Comparison of ENCODE assay signal across 8 cellular contexts in the genomic region with DNA sequence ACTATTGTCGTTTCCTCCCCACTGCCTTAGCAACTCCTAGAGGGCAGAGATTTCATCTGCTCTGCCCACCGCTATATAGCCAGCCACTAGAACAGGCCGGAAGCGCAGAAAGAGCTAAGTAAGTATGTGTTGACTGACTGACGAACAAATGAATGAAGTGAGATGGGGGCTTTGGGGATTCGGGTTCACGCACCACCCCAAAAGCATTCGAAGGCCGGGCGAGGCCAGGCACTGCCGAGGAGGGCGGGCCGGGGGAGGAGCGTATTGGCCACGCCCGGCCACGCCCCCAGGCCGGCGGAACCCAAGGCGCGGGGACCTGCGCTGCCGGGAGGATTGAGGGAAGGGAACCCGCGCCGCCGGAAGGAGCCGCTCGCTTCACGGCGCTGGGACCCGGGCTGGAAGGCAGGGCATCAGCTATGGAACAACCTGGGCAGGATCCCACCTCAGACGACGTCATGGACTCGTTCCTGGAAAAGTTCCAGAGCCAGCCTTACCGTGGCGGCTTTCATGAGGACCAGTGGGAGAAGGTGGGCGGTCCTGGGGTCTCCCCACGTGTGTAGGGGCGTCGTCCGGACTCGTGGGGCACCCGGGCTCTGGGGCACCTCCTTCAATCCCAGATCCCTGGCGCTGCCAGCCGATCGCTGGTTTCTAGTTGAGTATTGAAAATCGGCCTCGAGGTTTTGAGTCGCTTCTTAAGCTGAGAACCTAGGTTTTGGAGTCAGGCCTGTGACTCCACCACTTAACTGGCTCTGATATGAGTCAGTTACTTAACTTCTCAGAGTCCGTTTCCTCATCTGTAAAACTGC. TPM values are rescaled to one million over a fixed set of nuclear protein-coding genes. Genes with fewer than 3 reads are reported as not detected.
DNase-seq lines count a peak whose midpoint lies in the region; ATAC-seq and TF ChIP-seq lines count a peak whose summit lies in the region.

A gene with protein sequence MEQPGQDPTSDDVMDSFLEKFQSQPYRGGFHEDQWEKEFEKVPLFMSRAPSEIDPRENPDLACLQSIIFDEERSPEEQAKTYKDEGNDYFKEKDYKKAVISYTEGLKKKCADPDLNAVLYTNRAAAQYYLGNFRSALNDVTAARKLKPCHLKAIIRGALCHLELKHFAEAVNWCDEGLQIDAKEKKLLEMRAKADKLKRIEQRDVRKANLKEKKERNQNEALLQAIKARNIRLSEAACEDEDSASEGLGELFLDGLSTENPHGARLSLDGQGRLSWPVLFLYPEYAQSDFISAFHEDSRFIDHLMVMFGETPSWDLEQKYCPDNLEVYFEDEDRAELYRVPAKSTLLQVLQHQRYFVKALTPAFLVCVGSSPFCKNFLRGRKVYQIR (plus strand): TSS at position 369 of the 806 bp plus-strand sequence. CDS start 48 bp downstream, at position 417.

- 2% methylated on average over 51 of the region's 51 CpGs for WGBS in liver

- H3K36me3 ChIP-seq in BLaER1 (peaks cover 33% of the 10 kb centered on the region), liver (ENCODE audit: control insufficient read depth in 4 of 4, insufficient read depth in 3 of 4, low read depth in 1 of 4, low read length in 3 of 4) (peaks cover 0 to 21% (median under 1%) of the 10 kb centered on the region in 4 donors)

- peak; percentile 84 for ATAC-seq in HG03457 (IDR thresholded peaks at IDR 0.05; ENCODE audit: unreplicated experiment)

- H3K4me3 ChIP-seq in BLaER1 (peak within 1 kb of the TSS; percentile 83), liver (ENCODE audit: low read depth in 1 of 3, low read length in 3 of 3) (peak within 1 kb of the TSS; percentile 67 to 97 (median 91))

- H3K27me3 ChIP-seq in BLaER1 (no peaks in the 10 kb centered on the region), liver (ENCODE audit: control insufficient read depth in 4 of 4, insufficient read depth in 4 of 4, low read length in 3 of 4) (no peaks in the 10 kb centered on the region)

- H3K27ac ChIP-seq in BLaER1 (peak within 1 kb of the TSS; percentile 82), liver (ENCODE audit: low read depth in 1 of 2, low read length in 2 of 2) (peak within 1 kb of the TSS; percentile 58 to 72)

- peaks cover 5% of the 10 kb centered on the region; the same call in 1 of the 2 replicates for H4K20me1 ChIP-seq in BLaER1

- no peak for TF ChIP-seq CTCF in liver (IDR thresholded peaks at IDR 0.05; ENCODE audit: low read depth, low read length, missing input control)

- H3K9ac ChIP-seq in BLaER1 (peak within 1 kb of the TSS; percentile 85), liver (ENCODE audit: low read depth in 1 of 2, low read length in 2 of 2) (peak within 1 kb of the TSS; percentile 66 to 84)

- peak; percentile 83 for DNase-seq in GM19240 (ENCODE audit: insufficient read length, low spot score)
- peak; percentile 30 for DNase-seq in NCI-H526 treated with DMSO at 0.1 percent for 48 hours (lab: John Stamatoyannopoulos, UW)
- peak; percentile 71 to 77 for DNase-seq in activated CD4-positive, alpha-beta T cell treated with anti-CD3 and anti-CD28 coated beads, Interleukin-2, amount 50 U/mL, for 4 hours
- DNase-seq in dermis microvascular lymphatic vessel endothelial cell (ENCODE audit: low read depth in 2 of 2), result peak; percentile 40 to 80
- peak; percentile 84 for DNase-seq in stimulated activated CD4-positive, alpha-beta T cell treated with anti-CD3 and anti-CD28 coated beads, Interleukin-4, amount 100 ng/mL, for 1 hour

- peaks cover 16% of the 10 kb centered on the region for H3K4me1 ChIP-seq in BLaER1
- peaks cover 0 to 17% (median 12%) of the 10 kb centered on the region in 4 donors for H3K4me1 ChIP-seq in liver (ENCODE audit: control insufficient read depth in 4 of 4, insufficient read depth in 4 of 4, low read length in 3 of 4)

- no peaks in the 10 kb centered on the region for H3K9me3 ChIP-seq in BLaER1
- no peaks in the 10 kb centered on the region for H3K9me3 ChIP-seq in liver (ENCODE audit: control insufficient read depth in 4 of 4, low read length in 3 of 4)

- H3K4me2 ChIP-seq in BLaER1, result peak within 1 kb of the TSS; percentile 84

- TF ChIP-seq RAD21 in liver (IDR thresholded peaks at IDR 0.05), result peak; percentile 43 to 57

TF ChIP-seq in liver, 16 proteins besides CTCF, POLR2A, EP300 and RAD21:
- TF ChIP-seq GABPA (IDR thresholded peaks at IDR 0.05 in 1 of 2, conservative IDR thresholded peaks at IDR 0.05 in 1 of 2) (peak; percentile 84 to 94), HNF4A (conservative IDR thresholded peaks at IDR 0.05) (no peak), SP1 (IDR thresholded peaks at IDR 0.05) (peak; percentile 75), FOXA1 (IDR thresholded peaks at IDR 0.05) (no peak)
- TF ChIP-seq, protein P1, sequence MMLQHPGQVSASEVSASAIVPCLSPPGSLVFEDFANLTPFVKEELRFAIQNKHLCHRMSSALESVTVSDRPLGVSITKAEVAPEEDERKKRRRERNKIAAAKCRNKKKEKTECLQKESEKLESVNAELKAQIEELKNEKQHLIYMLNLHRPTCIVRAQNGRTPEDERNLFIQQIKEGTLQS (IDR thresholded peaks at IDR 0.05), result no peak
- TF ChIP-seq, protein P2, sequence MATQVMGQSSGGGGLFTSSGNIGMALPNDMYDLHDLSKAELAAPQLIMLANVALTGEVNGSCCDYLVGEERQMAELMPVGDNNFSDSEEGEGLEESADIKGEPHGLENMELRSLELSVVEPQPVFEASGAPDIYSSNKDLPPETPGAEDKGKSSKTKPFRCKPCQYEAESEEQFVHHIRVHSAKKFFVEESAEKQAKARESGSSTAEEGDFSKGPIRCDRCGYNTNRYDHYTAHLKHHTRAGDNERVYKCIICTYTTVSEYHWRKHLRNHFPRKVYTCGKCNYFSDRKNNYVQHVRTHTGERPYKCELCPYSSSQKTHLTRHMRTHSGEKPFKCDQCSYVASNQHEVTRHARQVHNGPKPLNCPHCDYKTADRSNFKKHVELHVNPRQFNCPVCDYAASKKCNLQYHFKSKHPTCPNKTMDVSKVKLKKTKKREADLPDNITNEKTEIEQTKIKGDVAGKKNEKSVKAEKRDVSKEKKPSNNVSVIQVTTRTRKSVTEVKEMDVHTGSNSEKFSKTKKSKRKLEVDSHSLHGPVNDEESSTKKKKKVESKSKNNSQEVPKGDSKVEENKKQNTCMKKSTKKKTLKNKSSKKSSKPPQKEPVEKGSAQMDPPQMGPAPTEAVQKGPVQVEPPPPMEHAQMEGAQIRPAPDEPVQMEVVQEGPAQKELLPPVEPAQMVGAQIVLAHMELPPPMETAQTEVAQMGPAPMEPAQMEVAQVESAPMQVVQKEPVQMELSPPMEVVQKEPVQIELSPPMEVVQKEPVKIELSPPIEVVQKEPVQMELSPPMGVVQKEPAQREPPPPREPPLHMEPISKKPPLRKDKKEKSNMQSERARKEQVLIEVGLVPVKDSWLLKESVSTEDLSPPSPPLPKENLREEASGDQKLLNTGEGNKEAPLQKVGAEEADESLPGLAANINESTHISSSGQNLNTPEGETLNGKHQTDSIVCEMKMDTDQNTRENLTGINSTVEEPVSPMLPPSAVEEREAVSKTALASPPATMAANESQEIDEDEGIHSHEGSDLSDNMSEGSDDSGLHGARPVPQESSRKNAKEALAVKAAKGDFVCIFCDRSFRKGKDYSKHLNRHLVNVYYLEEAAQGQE (IDR thresholded peaks at IDR 0.05), result peak; percentile 47
- TF ChIP-seq, protein P3, sequence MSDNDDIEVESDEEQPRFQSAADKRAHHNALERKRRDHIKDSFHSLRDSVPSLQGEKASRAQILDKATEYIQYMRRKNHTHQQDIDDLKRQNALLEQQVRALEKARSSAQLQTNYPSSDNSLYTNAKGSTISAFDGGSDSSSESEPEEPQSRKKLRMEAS (IDR thresholded peaks at IDR 0.05), result peak; percentile 32

RNA-seq across cellular contexts. Expression of the gene that starts here (rescaled TPM):
- total RNA-seq in dermis microvascular lymphatic vessel endothelial cell (10.1 and 13.8 TPM in 2 replicates), liver (10 to 100 TPM in 1 of 2 donors, 1 to 10 TPM in 1; 9.0 to 10.9 TPM)
- polyA plus RNA-seq in liver, result 1 to 10 TPM; 6.9 to 7.2 TPM

Comparison
In these comparisons a context has a peak if more than half of its experiments do, and no peak if none do; other contexts are left out.
1. Peak in every context shown above with its lines: DNase-seq, ATAC-seq, H3K4me3 ChIP-seq and H3K27ac ChIP-seq.
2. DNase-seq: peak in every context shown above with its lines; median percentile 84 in stimulated activated CD4-positive, alpha-beta T cell treated with anti-CD3 and anti-CD28 coated beads, Interleukin-4, amount 100 ng/mL, for 1 hour; 83 in GM19240; 74 in activated CD4-positive, alpha-beta T cell treated with anti-CD3 and anti-CD28 coated beads, Interleukin-2, amount 50 U/mL, for 4 hours; 60 in dermis microvascular lymphatic vessel endothelial cell; 30 in NCI-H526 treated with DMSO at 0.1 percent for 48 hours.